Comparison of ENCODE assay signal across 8 cellular contexts in genomic region chr2:143936758-143937562, GRCh38.
DNase-seq lines count a peak whose midpoint lies in the region; ATAC-seq and TF ChIP-seq lines count a peak whose summit lies in the region.

No MANE protein-coding gene starts in this region.

- peaks cover 13% of the 10 kb centered on the region for H3K4me1 Mint-ChIP-seq in activated T-cell treated with anti-CD3 and anti-CD28 coated beads, Interleukin-2, amount 50 U/mL, for 4 hours (ENCODE audit: low read depth)

- no peak for TF ChIP-seq CTCF in gastroesophageal sphincter (IDR thresholded peaks at IDR 0.05)
- no peak for TF ChIP-seq CTCF in neutrophil (IDR thresholded peaks at IDR 0.05)
- TF ChIP-seq CTCF in uterus (IDR thresholded peaks at IDR 0.05), result no peak

- no peaks in the 10 kb centered on the region for H3K9me3 Mint-ChIP-seq in activated T-cell treated with anti-CD3 and anti-CD28 coated beads, Interleukin-2, amount 50 U/mL, for 4 hours

- TF ChIP-seq EP300 in gastroesophageal sphincter (IDR thresholded peaks at IDR 0.05), result no peak

- peak overlapping the region; percentile 57 for H3K4me3 Mint-ChIP-seq in activated T-cell treated with anti-CD3 and anti-CD28 coated beads, Interleukin-2, amount 50 U/mL, for 4 hours

- H3K4me3 ChIP-seq in gastroesophageal sphincter (peak overlapping the region; percentile 25 to 61), neutrophil (ENCODE audit: low read depth in 1 of 2, low read length in 1 of 2) (peak overlapping the region; percentile 44 to 53), uterus (peak overlapping the region; percentile 16 to 50)

- no peak for TF ChIP-seq POLR2A in gastroesophageal sphincter (IDR thresholded peaks at IDR 0.05)
- peak in 1 of 2 donors; percentile 8 for TF ChIP-seq POLR2A in uterus (IDR thresholded peaks at IDR 0.05)

- DNase-seq in ELF-1 (ENCODE audit: low read depth, low spot score) (peak; percentile 32), HuH-7 (ENCODE audit: low spot score) (peak; percentile 43), uterus (peak in 1 of 2 donors; percentile 23), DMS153 treated with DMSO at 0.1 percent for 48 hours (lab: John Stamatoyannopoulos, UW; ENCODE audit: unreplicated experiment) (no peak)
- DNase-seq in activated T-cell treated with anti-CD3 and anti-CD28 coated beads, Interleukin-2, amount 50 U/mL, for 4 hours, result peak; percentile 5

- H3K36me3 ChIP-seq in gastroesophageal sphincter, result no peaks in the 10 kb centered on the region
- H3K36me3 ChIP-seq in neutrophil, result no peaks in the 10 kb centered on the region
- no peaks in the 10 kb centered on the region for H3K36me3 ChIP-seq in uterus

- H3K27ac ChIP-seq in gastroesophageal sphincter, result peak overlapping the region in 3 of 4 donors; percentile 68 to 83 (median 76)
- no peak overlapping the region for H3K27ac ChIP-seq in neutrophil
- H3K27ac ChIP-seq in uterus, result peak overlapping the region; percentile 73 to 74

- WGBS in gastroesophageal sphincter (ENCODE audit: low coverage in 1 of 2), 2 donors, result 0% methylated on average over 5 to 6 of the region's 105 CpGs

- H3K27me3 Mint-ChIP-seq in activated T-cell treated with anti-CD3 and anti-CD28 coated beads, Interleukin-2, amount 50 U/mL, for 4 hours (ENCODE audit: low read depth), result peaks cover 58% of the 10 kb centered on the region

- intact Hi-C loops in uterus (cut with DNase I; ENCODE audit: low total_unique reads), result no loop called here

- ATAC-seq in GM21526 (IDR thresholded peaks at IDR 0.05; ENCODE audit: low FRiP score, unreplicated experiment), result peak; percentile 79
- ATAC-seq in activated T-cell treated with anti-CD3 and anti-CD28 coated beads, Interleukin-2, amount 50 U/mL, for 4 hours, result peak; percentile 74 to 84
- ATAC-seq in gastroesophageal sphincter, result peak; percentile 31

- H3K9me3 ChIP-seq in gastroesophageal sphincter (no peaks in the 10 kb centered on the region), neutrophil (no peaks in the 10 kb centered on the region), uterus (no peaks in the 10 kb centered on the region)

- peaks cover 0 to 28% (median 0%) of the 10 kb centered on the region in 3 donors for H3K4me1 ChIP-seq in gastroesophageal sphincter
- H3K4me1 ChIP-seq in neutrophil (ENCODE audit: control insufficient read depth in 1 of 2, insufficient read depth in 1 of 2, low read depth in 1 of 2, low read length in 1 of 2), result peaks cover 16 to 17% of the 10 kb centered on the region in 2 experiments
- H3K4me1 ChIP-seq in uterus, result no peaks in the 10 kb centered on the region

- H3K36me3 Mint-ChIP-seq in activated T-cell treated with anti-CD3 and anti-CD28 coated beads, Interleukin-2, amount 50 U/mL, for 4 hours (ENCODE audit: insufficient read depth), result no peaks in the 10 kb centered on the region

- H3K27me3 ChIP-seq in gastroesophageal sphincter, result peaks cover 18% of the 10 kb centered on the region
- peaks cover 73% of the 10 kb centered on the region for H3K27me3 ChIP-seq in neutrophil
- H3K27me3 ChIP-seq in uterus, result no peaks in the 10 kb centered on the region
